12 cellular contexts compared by ENCODE assay signal in genomic region chr13:29954082-29955043, GRCh38.
DNase-seq lines count a peak whose midpoint lies in the region; ATAC-seq, FAIRE-seq and TF ChIP-seq lines count a peak whose summit lies in the region.
"Had no signal": no experiment of that assay in that cellular context is flagged by ENCODE, and none has a peak within 500 bp of the region (broad histone marks: within the 10 kb centered on the region; RNA-seq: fewer than 3 reads in every experiment).

No MANE protein-coding gene starts in this region.

- H3K27ac Mint-ChIP-seq in activated B cell treated with CpG ODN at 0.5 μM for 24 hours = no peak overlapping the region
- peak overlapping the region in 3 of 6 donors; percentile 0 to 50 (median 8) for H3K27ac Mint-ChIP-seq in naive B cell

- H3K4me3 Mint-ChIP-seq in activated B cell treated with CpG ODN at 0.5 μM for 24 hours = peak overlapping the region; percentile 47
- H3K4me3 Mint-ChIP-seq in naive B cell = peak overlapping the region; percentile 19 to 84 (median 54)

- H3K27me3 Mint-ChIP-seq in activated B cell treated with CpG ODN at 0.5 μM for 24 hours (peaks cover 4% of the 10 kb centered on the region), naive B cell (peaks cover 0 to 12% (median 8%) of the 10 kb centered on the region in 3 donors)

- no peak for TF ChIP-seq CTCF in activated B cell treated with CpG ODN at 0.5 μM for 24 hours (IDR thresholded peaks at IDR 0.05)

- DNase-seq in Ammon's horn (ENCODE audit: low spot score) = peak; percentile 27
- DNase-seq in activated B cell treated with CpG ODN at 0.5 μM for 24 hours = no peak
- DNase-seq in activated effector memory CD4-positive, alpha-beta T cell treated with Interleukin-2 at 50 U/mL for 16 hours = peak; percentile 32
- no peak for DNase-seq in naive B cell
- no peak for DNase-seq in COR-L47 (lab: John Stamatoyannopoulos, UW)
- DNase-seq in HT-29 (ENCODE audit: low spot score) = no peak
- DNase-seq in kidney glomerular epithelial cell (lab: John Stamatoyannopoulos, UW) = no peak
- no peak for DNase-seq in GM19239 (ENCODE audit: insufficient read length, low spot score)
- DNase-seq: NCI-H1048, substantia nigra, SW 1271 had no signal

- no peaks in the 10 kb centered on the region for H3K36me3 Mint-ChIP-seq in activated B cell treated with CpG ODN at 0.5 μM for 24 hours (ENCODE audit: low read depth)
- H3K36me3 Mint-ChIP-seq in naive B cell = no peaks in the 10 kb centered on the region

- intact Hi-C loops in activated B cell treated with CpG ODN at 0.5 μM for 24 hours (cut with micrococcal nuclease) = no loop called here

- H3K4me1 Mint-ChIP-seq in activated B cell treated with CpG ODN at 0.5 μM for 24 hours (peaks cover 13% of the 10 kb centered on the region), naive B cell (peaks cover 12 to 16% (median 16%) of the 10 kb centered on the region in 3 donors)

- H3K9me3 Mint-ChIP-seq in activated B cell treated with CpG ODN at 0.5 μM for 24 hours (no peaks in the 10 kb centered on the region), naive B cell (no peaks in the 10 kb centered on the region)

- ATAC-seq in activated B cell treated with CpG ODN at 0.5 μM for 24 hours (ENCODE audit: low read depth) (no peak), naive B cell (ENCODE audit: low read depth in 2 of 2) (peak in 1 of 2 donors; percentile 27)

- CTCF ChIA-PET in activated B cell treated with CpG ODN at 0.5 μM for 24 hours (lab: Charles Lee) = no interaction called here

- FAIRE-seq in GM19239 (lab: Jason Lieb, UNC) = no peak
- FAIRE-seq: G401.6 had no signal

- POLR2A ChIA-PET in activated B cell treated with CpG ODN at 0.5 μM for 24 hours (lab: Charles Lee) = no interaction called here

Comparison
In these comparisons a context has a peak if more than half of its experiments do, and no peak if none do; other contexts are left out.
1. DNase-seq: peak in Ammon's horn (single experiment) and activated effector memory CD4-positive, alpha-beta T cell treated with Interleukin-2 at 50 U/mL for 16 hours (single experiment); none in activated B cell treated with CpG ODN at 0.5 μM for 24 hours (single experiment), naive B cell (single experiment), COR-L47 (single experiment), HT-29 (single experiment), kidney glomerular epithelial cell (single experiment) and GM19239 (single experiment).